In genomic region chr10:105063796-105064195, GRCh38 we compare ENCODE assay signal across 8 cellular contexts.
A peak's percentile ranks its signal among the peaks of the same experiment; 100 is the strongest.
DNase-seq lines count a peak whose midpoint lies in the region; ATAC-seq and TF ChIP-seq lines count a peak whose summit lies in the region.

No MANE protein-coding gene starts in this region.

- no peaks in the 10 kb centered on the region for H3K9me2 ChIP-seq in Loucy (replicated peaks; ENCODE audit: low read depth, low read length)

- DNase-seq in Ammon's horn (ENCODE audit: low spot score): peak; percentile 63
- DNase-seq in astrocyte of the spinal cord (ENCODE audit: low read depth, low spot score): peak; percentile 54
- peak; percentile 47 for DNase-seq in mucosa of gallbladder (ENCODE audit: low spot score)
- DNase-seq in NCI-H526 treated with DMSO at 0.1 percent for 48 hours (lab: John Stamatoyannopoulos, UW): no peak
- no peak for DNase-seq in sciatic nerve (ENCODE audit: low spot score)

- H2AFZ ChIP-seq in Loucy (ENCODE audit: low read length): no peak overlapping the region

- no peaks in the 10 kb centered on the region for H4K20me1 ChIP-seq in Loucy (ENCODE audit: insufficient read depth, low read length, poor library complexity, severe bottlenecking)

- ATAC-seq in GM18868 (IDR thresholded peaks at IDR 0.05; ENCODE audit: unreplicated experiment): peak; percentile 78
- ATAC-seq in sciatic nerve: no peak
- no peak for ATAC-seq in HG02884 (IDR thresholded peaks at IDR 0.05; ENCODE audit: unreplicated experiment)

- TF ChIP-seq CTCF in Loucy (conservative IDR thresholded peaks at IDR 0.05; ENCODE audit: low read length): peak; percentile 71
- TF ChIP-seq CTCF in astrocyte of the spinal cord (IDR thresholded peaks at IDR 0.05; ENCODE audit: low read depth, low read length): peak; percentile 78

- no peaks in the 10 kb centered on the region for H3K9me3 ChIP-seq in Loucy (ENCODE audit: insufficient read depth, low read depth, low read length)

- H3K4me3 ChIP-seq in Loucy (ENCODE audit: low read length, poor library complexity, severe bottlenecking) (no peak overlapping the region), astrocyte of the spinal cord (ENCODE audit: low read depth, low read length) (no peak overlapping the region)

- in situ Hi-C loops in astrocyte of the spinal cord (cut with HindIII; ENCODE audit: low sequenced_read_pairs): no loop called here

- H3K36me3 ChIP-seq in Loucy (ENCODE audit: insufficient read depth, low read length): no peaks in the 10 kb centered on the region

- H3K4me1 ChIP-seq in Loucy (ENCODE audit: insufficient read depth, low read length, poor library complexity, severe bottlenecking): no peaks in the 10 kb centered on the region

- no peaks in the 10 kb centered on the region for H3K27me3 ChIP-seq in Loucy (ENCODE audit: insufficient read depth, low read length, poor library complexity, severe bottlenecking)

- no peaks in the 10 kb centered on the region for H3F3A ChIP-seq in Loucy (ENCODE audit: low read depth)

- intact Hi-C loops in sciatic nerve (cut with DNase I): no loop called here

- H3K4me2 ChIP-seq in Loucy (ENCODE audit: low read depth, low read length, poor library complexity, severe bottlenecking): no peak overlapping the region

- no peaks in the 10 kb centered on the region for H3K79me2 ChIP-seq in Loucy (ENCODE audit: insufficient read depth, low read length)

- H3K9ac ChIP-seq in Loucy (ENCODE audit: low read depth, low read length, poor library complexity, severe bottlenecking): no peak overlapping the region

Comparison
In these comparisons a context has a peak if more than half of its experiments do, and no peak if none do; other contexts are left out.
1. DNase-seq: peak in Ammon's horn (single experiment), astrocyte of the spinal cord (single experiment) and mucosa of gallbladder (single experiment); none in NCI-H526 treated with DMSO at 0.1 percent for 48 hours (single experiment) and sciatic nerve (single experiment).